Comparison of ENCODE assay signal across 8 cellular contexts in the genomic region with DNA sequence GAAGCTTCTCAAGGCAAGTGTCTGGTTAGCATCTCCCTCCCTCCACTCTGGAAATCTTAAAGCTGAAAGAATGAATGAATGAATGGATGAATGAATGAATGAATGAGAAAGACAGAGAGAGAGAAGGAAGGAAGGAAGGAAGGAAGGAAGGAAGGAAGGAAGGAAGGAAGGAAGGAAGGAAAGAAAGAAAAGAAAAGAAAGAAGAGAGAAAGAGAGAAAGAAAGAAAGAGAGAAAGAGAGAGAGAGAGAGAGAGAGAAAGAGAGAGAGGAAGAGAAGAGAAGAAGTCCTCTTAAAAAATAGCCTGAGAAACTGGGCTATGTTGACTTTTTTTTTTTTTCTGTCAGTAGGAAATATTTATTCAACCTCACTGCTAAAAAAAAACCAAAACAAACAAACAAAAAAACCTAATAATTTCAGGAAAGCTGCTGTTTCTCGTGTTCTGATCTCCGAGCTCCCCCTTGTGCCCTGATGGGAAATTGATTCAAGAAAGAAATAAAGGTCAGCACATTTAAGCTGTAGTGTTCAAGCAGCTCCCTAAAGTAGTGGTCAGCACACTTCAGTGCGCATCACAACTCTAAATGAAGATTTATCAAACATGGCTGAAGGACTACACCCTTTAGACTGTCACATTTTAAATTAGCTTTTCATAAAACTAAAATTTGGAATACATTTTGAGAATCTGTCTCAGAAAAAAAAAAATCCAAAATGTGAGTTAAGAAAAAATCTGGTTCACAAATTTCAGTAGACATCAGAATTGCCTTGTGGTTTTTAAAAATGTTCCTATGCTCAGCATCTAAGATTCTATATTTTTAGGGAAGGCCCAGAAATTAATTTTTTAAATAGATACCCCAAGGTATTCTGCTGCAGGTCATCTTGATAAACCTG.
DNase-seq lines count a peak whose midpoint lies in the region; ATAC-seq and TF ChIP-seq lines count a peak whose summit lies in the region.

No MANE protein-coding gene starts in this region.

- H3K27ac ChIP-seq in brain microvascular endothelial cell, result no peak overlapping the region

- H3K36me3 ChIP-seq in brain microvascular endothelial cell (replicated peaks), result no peaks in the 10 kb centered on the region

- TF ChIP-seq CTCF in brain microvascular endothelial cell (IDR thresholded peaks at IDR 0.05; ENCODE audit: low read depth, low read length, missing control alignments), result peak; percentile 70

- in situ Hi-C loops in brain microvascular endothelial cell (cut with HindIII; ENCODE audit: low pct_ligation_motif_present, low sequenced_read_pairs), result no loop called here

- ATAC-seq in GM19035 (IDR thresholded peaks at IDR 0.05; ENCODE audit: unreplicated experiment), result peak; percentile 73
- ATAC-seq in HG02870 (IDR thresholded peaks at IDR 0.05; ENCODE audit: unreplicated experiment), result no peak

- no peak overlapping the region for H3K4me3 ChIP-seq in brain microvascular endothelial cell (ENCODE audit: low read depth, low read length)

- DNase-seq in D341Med (ENCODE audit: low spot score) (peak; percentile 46), NAMALWA (ENCODE audit: low spot score) (peak; percentile 61), brain microvascular endothelial cell (peak; percentile 32), mucosa of gallbladder (ENCODE audit: low spot score) (peak; percentile 17), KG1 (lab: John Stamatoyannopoulos, UW) (no peak)
- DNase-seq in central memory CD4-positive, alpha-beta T cell, result no peak

- no peaks in the 10 kb centered on the region for H3K27me3 ChIP-seq in brain microvascular endothelial cell (replicated peaks)

Comparison
In these comparisons a context has a peak if more than half of its experiments do, and no peak if none do; other contexts are left out.
1. DNase-seq: peak in D341Med (single experiment), NAMALWA (single experiment), brain microvascular endothelial cell (single experiment) and mucosa of gallbladder (single experiment); none in central memory CD4-positive, alpha-beta T cell (single experiment) and KG1 (single experiment).